8 cellular contexts compared by ENCODE assay signal in genomic region chr10:77837248-77837924, GRCh38.
DNase-seq lines count a peak whose midpoint lies in the region; ATAC-seq and TF ChIP-seq lines count a peak whose summit lies in the region.

No MANE protein-coding gene starts in this region.

- H3K36me3 ChIP-seq in GM06990 (ENCODE audit: control insufficient read depth, insufficient read depth, low read length) (peaks cover 9% of the 10 kb centered on the region), adrenal gland (replicated peaks in 1 of 2) (peaks cover 0 to 70% of the 10 kb centered on the region in 2 donors), mesodermal cell (ENCODE audit: control insufficient read depth, insufficient read depth, low read length) (peaks cover 89% of the 10 kb centered on the region), testis (ENCODE audit: low read depth, missing control alignments) (no peaks in the 10 kb centered on the region), vagina (peaks cover 0 to 57% of the 10 kb centered on the region in 2 donors)

- ATAC-seq in GM21825 (IDR thresholded peaks at IDR 0.05; ENCODE audit: unreplicated experiment): peak; percentile 88

- H3K4me3 ChIP-seq in GM06990 (replicated peaks; ENCODE audit: low read depth, low read length) (no peak overlapping the region), adrenal gland (no peak overlapping the region), mesodermal cell (ENCODE audit: extremely low read depth, insufficient read depth, low read length, poor library complexity, severe bottlenecking) (no peak overlapping the region), testis (no peak overlapping the region), vagina (no peak overlapping the region)
- no peak overlapping the region for H3K4me3 ChIP-seq in Jurkat, Clone E6-1 (ENCODE audit: low read length)

- DNase-seq in GM06990 (ENCODE audit: extremely low read depth, insufficient read length): peak; percentile 70
- peak; percentile 82 for DNase-seq in Jurkat, Clone E6-1 (ENCODE audit: low read depth, low spot score)
- peak; percentile 53 for DNase-seq in T follicular helper cell (ENCODE audit: low read depth)
- peak in 2 of 7 donors; percentile 29 to 78 for DNase-seq in adrenal gland
- DNase-seq in testis: peak; percentile 58
- no peak for DNase-seq in vagina (ENCODE audit: extremely low spot score in 2 of 2)

- TF ChIP-seq CTCF in GM06990 (IDR thresholded peaks at IDR 0.05; ENCODE audit: insufficient read depth, low read length, poor library complexity, severe bottlenecking): peak; percentile 72
- no peak for TF ChIP-seq CTCF in adrenal gland (IDR thresholded peaks at IDR 0.05)
- TF ChIP-seq CTCF in testis (IDR thresholded peaks at IDR 0.05): no peak
- no peak for TF ChIP-seq CTCF in vagina (IDR thresholded peaks at IDR 0.05)

- intact Hi-C loops in adrenal gland (cut with DNase I): no loop called here
- intact Hi-C loops in testis (cut with DNase I; ENCODE audit: low total_unique reads): no loop called here
- intact Hi-C loops in vagina (cut with DNase I): no loop called here

- 80 to 86% (median 83%) methylated on average over 10 of the region's 10 CpGs for WGBS in adrenal gland, 4 donors
- 52 to 60% methylated on average over 5 to 7 of the region's 10 CpGs for WGBS in mesodermal cell (ENCODE audit: insufficient coverage in 2 of 2), 2 experiments
- 81 to 87% methylated on average over 10 of the region's 10 CpGs for WGBS in testis, 2 donors

- H3K9me3 ChIP-seq in adrenal gland (replicated peaks in 1 of 3) (no peaks in the 10 kb centered on the region), mesodermal cell (ENCODE audit: control insufficient read depth, low read length) (no peaks in the 10 kb centered on the region), testis (no peaks in the 10 kb centered on the region), vagina (no peaks in the 10 kb centered on the region)

- H3K4me1 ChIP-seq in adrenal gland (replicated peaks in 1 of 2) (peaks cover 9 to 60% of the 10 kb centered on the region in 2 donors), mesodermal cell (ENCODE audit: control insufficient read depth, insufficient read depth, low read length, poor library complexity, severe bottlenecking) (peaks cover 15% of the 10 kb centered on the region), testis (peaks cover 9% of the 10 kb centered on the region), vagina (no peaks in the 10 kb centered on the region)

- TF ChIP-seq POLR2A in adrenal gland (IDR thresholded peaks at IDR 0.05) (no peak), testis (IDR thresholded peaks at IDR 0.05) (no peak), vagina (IDR thresholded peaks at IDR 0.05) (no peak)

- peak overlapping the region in 4 of 5 donors; percentile 36 to 87 (median 71) for H3K27ac ChIP-seq in adrenal gland
- peak overlapping the region; percentile 6 for H3K27ac ChIP-seq in mesodermal cell (ENCODE audit: low read depth, low read length, severe bottlenecking)
- no peak overlapping the region for H3K27ac ChIP-seq in testis
- H3K27ac ChIP-seq in vagina: no peak overlapping the region

- H3K27me3 ChIP-seq in GM06990 (replicated peaks; ENCODE audit: control insufficient read depth, insufficient read depth, low read length) (no peaks in the 10 kb centered on the region), adrenal gland (no peaks in the 10 kb centered on the region), testis (no peaks in the 10 kb centered on the region), vagina (no peaks in the 10 kb centered on the region)

Comparison
In these comparisons a context has a peak if more than half of its experiments do, and no peak if none do; other contexts are left out.
1. DNase-seq: peak in GM06990 (single experiment), Jurkat, Clone E6-1 (single experiment), T follicular helper cell (single experiment) and testis (single experiment); none in vagina (0 of 2).
2. H3K27ac ChIP-seq: peak in adrenal gland (4 of 5) and mesodermal cell (single experiment); none in testis (0 of 2) and vagina (single experiment).